ENCODE assay signal across 9 cellular contexts in genomic region chr14:35878272-35879140, GRCh38. TPM values are rescaled to one million over a fixed set of nuclear protein-coding genes. Genes with fewer than 3 reads are reported as not detected.
DNase-seq lines count a peak whose midpoint lies in the region; TF ChIP-seq lines count a peak whose summit lies in the region.
"Had no signal": no experiment of that assay in that cellular context is flagged by ENCODE, and none has a peak within 500 bp of the region (broad histone marks: within the 10 kb centered on the region; RNA-seq: fewer than 3 reads in every experiment).

No MANE protein-coding gene starts in this region.

- no peaks in the 10 kb centered on the region for H3K79me2 ChIP-seq in MM.1S (ENCODE audit: low read length)

- H4K20me1 ChIP-seq in MM.1S (ENCODE audit: insufficient read depth, low read length), result no peaks in the 10 kb centered on the region

- H3K27me3 ChIP-seq in muscle layer of duodenum (ENCODE audit: low read depth, low read length), result no peaks in the 10 kb centered on the region
- H3K27me3 ChIP-seq in MM.1S (replicated peaks; ENCODE audit: insufficient read depth, low read length), result no peaks in the 10 kb centered on the region

- no peak overlapping the region for H2AFZ ChIP-seq in MM.1S (ENCODE audit: low read length)

- H3F3A ChIP-seq in MM.1S (ENCODE audit: insufficient read depth, low read length), result no peaks in the 10 kb centered on the region

- H3K4me1 ChIP-seq in muscle layer of duodenum (ENCODE audit: control insufficient read depth in 1 of 2, insufficient read depth in 2 of 2, low read length in 2 of 2) (peaks cover 8 to 14% of the 10 kb centered on the region in 2 donors), MM.1S (ENCODE audit: low read length) (no peaks in the 10 kb centered on the region)

- H3K27ac ChIP-seq in muscle layer of duodenum (ENCODE audit: low read length) (peak overlapping the region; percentile 56), MM.1S (ENCODE audit: low read length) (no peak overlapping the region)

- no peak overlapping the region for H3K9ac ChIP-seq in MM.1S (ENCODE audit: low read length)

- DNase-seq in COLO829 (ENCODE audit: low spot score) (peak; percentile 75), NCI-H1694 treated with DMSO at 0.1 percent for 48 hours (lab: John Stamatoyannopoulos, UW) (peak; percentile 50), dedifferentiated amniotic fluid mesenchymal stem cell (ENCODE audit: extremely low spot score) (peak; percentile 72), SK-N-DZ (ENCODE audit: low spot score) (no peak), T-helper 2 cell (no peak), MM.1S (no peak), D341Med (ENCODE audit: low spot score) (no peak)
- DNase-seq: activated CD4-positive, alpha-beta T cell treated with anti-CD3 and anti-CD28 coated beads for 4 hours had no signal

- no peak overlapping the region for H3K4me2 ChIP-seq in MM.1S (ENCODE audit: low read depth, low read length)

- H3K36me3 ChIP-seq in muscle layer of duodenum (ENCODE audit: control insufficient read depth in 1 of 2, insufficient read depth in 2 of 2, low read length in 2 of 2) (no peaks in the 10 kb centered on the region), MM.1S (replicated peaks; ENCODE audit: insufficient read depth, low read length) (no peaks in the 10 kb centered on the region)

- TF ChIP-seq CTCF in MM.1S (IDR thresholded peaks at IDR 0.05; ENCODE audit: low read length), result no peak

- peak overlapping the region in 1 of 2 donors; percentile 30 for H3K4me3 ChIP-seq in muscle layer of duodenum (ENCODE audit: low read depth in 1 of 2, low read length in 2 of 2)
- H3K4me3 ChIP-seq in MM.1S (ENCODE audit: low read length), result no peak overlapping the region

- H3K9me2 ChIP-seq in MM.1S (replicated peaks; ENCODE audit: insufficient read depth, low read length), result no peaks in the 10 kb centered on the region

- no peaks in the 10 kb centered on the region for H3K9me3 ChIP-seq in muscle layer of duodenum (ENCODE audit: control insufficient read depth in 1 of 2, low read length in 2 of 2)
- no peaks in the 10 kb centered on the region for H3K9me3 ChIP-seq in MM.1S (replicated peaks; ENCODE audit: insufficient read depth, low read length)

RNA-seq across cellular contexts. Expression of gene BRMS1L, which starts 52.4 kb away (rescaled TPM):
- 19.5 and 23.9 TPM in 2 replicates for polyA plus RNA-seq in SK-N-DZ (2014; cell fraction: cytosol; rRNA removed)
- polyA plus RNA-seq in SK-N-DZ (2014; cell fraction: nucleus; rRNA removed), result 14.1 and 116 TPM in 2 replicates

Comparison
In these comparisons a context has a peak if more than half of its experiments do, and no peak if none do; other contexts are left out.
1. DNase-seq: peak in COLO829 (single experiment), NCI-H1694 treated with DMSO at 0.1 percent for 48 hours (single experiment) and dedifferentiated amniotic fluid mesenchymal stem cell (single experiment); none in SK-N-DZ (single experiment), T-helper 2 cell (0 of 5), MM.1S (single experiment) and D341Med (single experiment).